Comparison of ENCODE assay signal across 17 cellular contexts in genomic region chr11:47340980-47341775, GRCh38. TPM values are rescaled to one million over a fixed set of nuclear protein-coding genes. Genes with fewer than 3 reads are reported as not detected.
"Had no signal": no experiment of that assay in that cellular context is flagged by ENCODE, and none has a peak within 500 bp of the region (broad histone marks: within the 10 kb centered on the region; RNA-seq: fewer than 3 reads in every experiment).

No MANE protein-coding gene starts in this region.

- H3K4me1 ChIP-seq: body of pancreas, testis had no signal

- H3K27me3 Mint-ChIP-seq: activated B cell treated with CpG ODN at 0.5 μM for 24 hours; activated naive CD4-positive, alpha-beta T cell treated with anti-CD3 and anti-CD28 coated beads, Interleukin-2, amount 50 U/mL, for 24 hours; dendritic cell treated with granulocyte-macrophage colony-stimulating factor and Interleukin-4, amounts not matched to agents 40 ng/mL and 50 ng/mL, for 4 days; effector memory CD8-positive, alpha-beta T cell; stimulated activated naive CD8-positive, alpha-beta T cell treated with anti-CD3 and anti-CD28 coated beads, Interleukin-15, amount 100 ng/mL, for 72 hours had no signal

- DNase-seq: activated B cell treated with CpG ODN at 0.5 μM for 24 hours; activated effector memory CD4-positive, alpha-beta T cell treated with Interleukin-2 at 50 U/mL for 16 hours; activated T-cell treated with anti-CD3 and anti-CD28 coated beads, Interleukin-2, amount 50 U/mL, for 1 hour; body of pancreas; effector memory CD8-positive, alpha-beta T cell; mesenchymal stem cell; stimulated activated CD4-positive, alpha-beta T cell treated with anti-CD3 and anti-CD28 coated beads, Interleukin-15, amount 100 ng/mL, for 24 hours; stimulated activated CD4-positive, alpha-beta T cell treated with anti-CD3 and anti-CD28 coated beads, Interleukin-4, amount 100 ng/mL, for 24 hours; stimulated activated naive CD8-positive, alpha-beta T cell treated with anti-CD3 and anti-CD28 coated beads, Interleukin-15, amount 100 ng/mL, for 72 hours; testis had no signal

- H3K9me3 ChIP-seq: body of pancreas, testis had no signal

- H3K4me1 Mint-ChIP-seq: activated B cell treated with CpG ODN at 0.5 μM for 24 hours; activated naive CD4-positive, alpha-beta T cell treated with anti-CD3 and anti-CD28 coated beads, Interleukin-2, amount 50 U/mL, for 24 hours; stimulated activated naive CD8-positive, alpha-beta T cell treated with anti-CD3 and anti-CD28 coated beads, Interleukin-15, amount 100 ng/mL, for 72 hours had no signal

- ATAC-seq: body of pancreas; effector memory CD8-positive, alpha-beta T cell; natural killer cell treated with Interleukin-12 subunit alpha and Interleukin-12 subunit beta and Interleukin-15 and Interleukin-18, amount 100 ng/mL, for 72 hours; stimulated activated naive CD8-positive, alpha-beta T cell treated with anti-CD3 and anti-CD28 coated beads, Interleukin-15, amount 100 ng/mL, for 72 hours had no signal

- H3K27ac Mint-ChIP-seq: activated B cell treated with CpG ODN at 0.5 μM for 24 hours; activated naive CD4-positive, alpha-beta T cell treated with anti-CD3 and anti-CD28 coated beads, Interleukin-2, amount 50 U/mL, for 24 hours; dendritic cell treated with granulocyte-macrophage colony-stimulating factor and Interleukin-4, amounts not matched to agents 40 ng/mL and 50 ng/mL, for 4 days; effector memory CD8-positive, alpha-beta T cell; natural killer cell treated with Interleukin-12 subunit alpha and Interleukin-12 subunit beta and Interleukin-15 and Interleukin-18, amount 100 ng/mL, for 72 hours; stimulated activated naive CD8-positive, alpha-beta T cell treated with anti-CD3 and anti-CD28 coated beads, Interleukin-15, amount 100 ng/mL, for 72 hours; T-helper 1 cell treated with Interleukin-12 subunit alpha and Interleukin-12 subunit beta and Interleukin-4 antibody, amounts not matched to agents 30 μg/mL and 1 μg/mL, for 36 hours had no signal

- H3K9me3 Mint-ChIP-seq: activated B cell treated with CpG ODN at 0.5 μM for 24 hours; activated naive CD4-positive, alpha-beta T cell treated with anti-CD3 and anti-CD28 coated beads, Interleukin-2, amount 50 U/mL, for 24 hours; dendritic cell treated with granulocyte-macrophage colony-stimulating factor and Interleukin-4, amounts not matched to agents 40 ng/mL and 50 ng/mL, for 4 days; effector memory CD8-positive, alpha-beta T cell; natural killer cell treated with Interleukin-12 subunit alpha and Interleukin-12 subunit beta and Interleukin-15 and Interleukin-18, amount 100 ng/mL, for 72 hours; stimulated activated naive CD8-positive, alpha-beta T cell treated with anti-CD3 and anti-CD28 coated beads, Interleukin-15, amount 100 ng/mL, for 72 hours; T-helper 1 cell treated with Interleukin-12 subunit alpha and Interleukin-12 subunit beta and Interleukin-4 antibody, amounts not matched to agents 30 μg/mL and 1 μg/mL, for 36 hours had no signal

- H3K4me3 ChIP-seq: body of pancreas, testis had no signal

- H3K27ac ChIP-seq: body of pancreas, testis had no signal

- H3K27me3 ChIP-seq: body of pancreas, testis had no signal

- H3K4me3 Mint-ChIP-seq: activated B cell treated with CpG ODN at 0.5 μM for 24 hours; activated naive CD4-positive, alpha-beta T cell treated with anti-CD3 and anti-CD28 coated beads, Interleukin-2, amount 50 U/mL, for 24 hours; dendritic cell treated with granulocyte-macrophage colony-stimulating factor and Interleukin-4, amounts not matched to agents 40 ng/mL and 50 ng/mL, for 4 days; effector memory CD8-positive, alpha-beta T cell; natural killer cell treated with Interleukin-12 subunit alpha and Interleukin-12 subunit beta and Interleukin-15 and Interleukin-18, amount 100 ng/mL, for 72 hours; stimulated activated naive CD8-positive, alpha-beta T cell treated with anti-CD3 and anti-CD28 coated beads, Interleukin-15, amount 100 ng/mL, for 72 hours; T-helper 1 cell treated with Interleukin-12 subunit alpha and Interleukin-12 subunit beta and Interleukin-4 antibody, amounts not matched to agents 30 μg/mL and 1 μg/mL, for 36 hours had no signal

- H3K36me3 Mint-ChIP-seq: activated naive CD4-positive, alpha-beta T cell treated with anti-CD3 and anti-CD28 coated beads, Interleukin-2, amount 50 U/mL, for 24 hours; natural killer cell treated with Interleukin-12 subunit alpha and Interleukin-12 subunit beta and Interleukin-15 and Interleukin-18, amount 100 ng/mL, for 72 hours had no signal

RNA-seq across cellular contexts. Expression of gene MYBPC3, which starts 11.3 kb away (rescaled TPM):
- total RNA-seq: body of pancreas; epithelial cell of proximal tubule; natural killer cell treated with Interleukin-12 subunit alpha and Interleukin-12 subunit beta and Interleukin-15 and Interleukin-18, amount 100 ng/mL, for 72 hours; osteocyte; pulmonary artery endothelial cell had no signal

RNA-seq across cellular contexts. Expression of gene SPI1, which starts 37.2 kb away (rescaled TPM):
- total RNA-seq: epithelial cell of proximal tubule, osteocyte, pulmonary artery endothelial cell had no signal
